1 cellular context compared by ENCODE assay signal in the genomic region with DNA sequence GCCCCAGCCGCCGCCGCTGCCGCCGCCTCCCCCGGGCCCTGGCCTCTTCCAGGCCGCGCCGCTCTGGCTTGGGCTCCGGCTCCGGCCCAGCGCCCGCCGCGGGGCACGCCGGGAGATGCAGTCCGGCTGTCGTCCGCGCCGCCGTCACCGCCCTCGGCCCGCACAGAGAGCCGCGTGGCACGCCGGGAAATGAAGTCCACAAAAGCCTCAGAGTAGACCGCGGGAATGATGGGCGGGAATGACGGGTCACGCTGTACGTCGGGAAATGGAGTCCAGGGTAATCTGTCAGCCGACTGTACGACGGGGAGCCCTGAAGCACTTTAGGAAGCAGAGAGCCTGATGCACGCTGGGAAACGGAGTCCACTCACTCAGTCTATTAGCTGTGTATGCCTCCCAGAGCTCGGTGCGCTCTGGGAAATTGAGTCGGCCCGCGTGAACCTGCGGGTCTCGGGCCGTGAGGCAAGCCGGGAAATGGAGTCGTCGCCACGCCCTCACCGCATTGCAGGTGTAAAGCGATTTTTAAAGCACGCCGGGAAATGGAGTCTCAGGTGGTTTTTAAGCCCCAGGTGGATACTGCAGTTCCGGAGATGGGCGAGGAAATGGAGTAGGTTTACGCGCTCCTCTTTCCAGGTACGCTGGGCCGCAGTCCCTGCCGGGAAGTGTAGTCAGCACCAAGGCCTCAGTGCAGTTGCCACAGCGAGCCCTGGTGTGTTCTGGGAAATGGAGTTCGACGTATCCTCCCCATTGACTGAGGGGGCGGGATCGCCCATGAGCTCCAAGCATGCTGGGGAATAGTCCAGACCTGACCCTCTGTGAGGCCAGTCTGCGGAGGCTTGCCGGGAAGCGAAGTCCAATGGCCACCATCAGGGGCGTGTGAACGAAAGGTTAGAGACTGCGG.
TF ChIP-seq lines count a peak whose summit lies in the region.

TSS of gene GSK3A (minus strand) at position 91 of the 898 bp plus-strand sequence. CDS start 137 bp downstream, outside the sequence.

TF ChIP-seq in K562, 482 proteins besides CTCF, POLR2A, EP300 and RAD21 (continued from another document and continues in another):
- TF ChIP-seq JUND (IDR thresholded peaks at IDR 0.05; ENCODE audit: borderline replicate concordance, low read depth, low read length) (peak; percentile 72), JUND (tag; IDR thresholded peaks at IDR 0.05; ENCODE audit: borderline replicate concordance, low read depth, low read length) (peak; percentile 11; the same call in 2 of the 3 replicates), ZNF384 (IDR thresholded peaks at IDR 0.05; ENCODE audit: low read depth, low read length) (0 out of 2 replicates have a peak, but pooled peaks have one; percentile 15), ZNF324 (CRISPR knock-in tag; IDR thresholded peaks at IDR 0.05) (0 out of 2 replicates have a peak, but pooled peaks have one; percentile 43), ESRRA (IDR thresholded peaks at IDR 0.05; ENCODE audit: borderline replicate concordance, low read depth) (peak; percentile 58; the same call in 1 of the 2 replicates), POLR2H (tag; IDR thresholded peaks at IDR 0.05; ENCODE audit: low read depth) (peak; percentile 95), ZNF668 (CRISPR knock-in tag; IDR thresholded peaks at IDR 0.05) (no peak), KLF13 (tag; IDR thresholded peaks at IDR 0.05; ENCODE audit: borderline replicate concordance, low read depth) (peak; percentile 91), ZFP36 (IDR thresholded peaks at IDR 0.05; ENCODE audit: low read depth, low read length, partially characterized antibody) (peak; percentile 15), SREBF1 (IDR thresholded peaks at IDR 0.05; ENCODE audit: borderline replicate concordance, low read depth, low read length) (peak; percentile 66; the same call in 1 of the 2 replicates), IRF1 (CRISPR knock-in tag; IDR thresholded peaks at IDR 0.05; ENCODE audit: borderline replicate concordance) (no peak), NFYB (IDR thresholded peaks at IDR 0.05; ENCODE audit: extremely low read depth, insufficient read length) (peak; percentile 6), TFAM (CRISPR knock-in tag; conservative IDR thresholded peaks at IDR 0.05) (no peak), MXI1 (IDR thresholded peaks at IDR 0.05; ENCODE audit: low read depth, low read length) (peak; percentile 88), CCNT2 (IDR thresholded peaks at IDR 0.05; ENCODE audit: borderline replicate concordance, extremely low read depth, insufficient read length, low read depth, low read length) (peak; percentile 21), POLR2B (IDR thresholded peaks at IDR 0.05; ENCODE audit: low read depth, partially characterized antibody) (peak; percentile 90), MAFF (IDR thresholded peaks at IDR 0.05; ENCODE audit: low read length) (no peak), STAT5A (IDR thresholded peaks at IDR 0.05; ENCODE audit: borderline replicate concordance, low read length) (peak; percentile 18; the same call in 1 of the 2 replicates), ARID4B (CRISPR knock-in tag; IDR thresholded peaks at IDR 0.05) (peak; percentile 12; the same call in 1 of the 2 replicates), SETDB1 (IDR thresholded peaks at IDR 0.05; ENCODE audit: low read length) (no peak), ATF1 (CRISPR knock-in tag; IDR thresholded peaks at IDR 0.05) (no peak), ATF1 (tag; IDR thresholded peaks at IDR 0.05) (peak; percentile 97), NR2C1 (IDR thresholded peaks at IDR 0.05) (peak; percentile 93), NR2C1 (tag; IDR thresholded peaks at IDR 0.05) (peak; percentile 94), ZFP1 (CRISPR knock-in tag; IDR thresholded peaks at IDR 0.05) (0 out of 2 replicates have a peak, but pooled peaks have one; percentile 28), ZNF766 (CRISPR knock-in tag; conservative IDR thresholded peaks at IDR 0.05) (peak; percentile 95), MCM2 (IDR thresholded peaks at IDR 0.05; ENCODE audit: low read depth) (no peak), ZNF121 (CRISPR knock-in tag; conservative IDR thresholded peaks at IDR 0.05) (no peak), NFATC3 (IDR thresholded peaks at IDR 0.05) (no peak), KLF6 (CRISPR knock-in tag; IDR thresholded peaks at IDR 0.05; ENCODE audit: borderline replicate concordance) (0 out of 2 replicates have a peak, but pooled peaks have one; percentile 16), SRSF7 (optimal IDR thresholded peaks at IDR 0.05; ENCODE audit: low read depth, low read length) (no peak), ZNF41 (CRISPR knock-in tag; conservative IDR thresholded peaks at IDR 0.05) (0 out of 2 replicates have a peak, but pooled peaks have one; percentile 40), SRF (CRISPR knock-in tag; IDR thresholded peaks at IDR 0.05) (peak in 1 of 2 experiments; percentile 11; a peak in 1 of 4 replicates), POLR2G (IDR thresholded peaks at IDR 0.05; ENCODE audit: low read depth, low read length) (peak; percentile 88), RFX1 (IDR thresholded peaks at IDR 0.05) (peak; percentile 75), CBX2 (IDR thresholded peaks at IDR 0.05; ENCODE audit: insufficient read depth, low read length, poor library complexity, severe bottlenecking) (no peak), TAF15 (IDR thresholded peaks at IDR 0.05; ENCODE audit: low read depth, low read length) (no peak), CXXC5 (CRISPR knock-in tag; IDR thresholded peaks at IDR 0.05) (peak; percentile 88), HOXB6 (CRISPR knock-in tag; IDR thresholded peaks at IDR 0.05; ENCODE audit: borderline replicate concordance) (no peak), ZSCAN32 (CRISPR knock-in tag; IDR thresholded peaks at IDR 0.05) (no peak), STAT5B (CRISPR knock-in tag; IDR thresholded peaks at IDR 0.05) (no peak), GTF2F1 (IDR thresholded peaks at IDR 0.05; ENCODE audit: low read depth, low read length) (peak; percentile 89), ZNF282 (CRISPR knock-in tag; IDR thresholded peaks at IDR 0.05) (no peak), FOXK2 (conservative IDR thresholded peaks at IDR 0.05 in 1 of 2, IDR thresholded peaks at IDR 0.05 in 1 of 2; ENCODE audit: low read depth in 2 of 2) (peak; percentile 45 to 57; a peak in 1 of 4 replicates), RBBP5 (IDR thresholded peaks at IDR 0.05; ENCODE audit: borderline replicate concordance, insufficient read depth, low read length, poor library complexity, severe bottlenecking) (peak; percentile 34), USF2 (CRISPR knock-in tag; IDR thresholded peaks at IDR 0.05) (peak; percentile 42), HDAC6 (IDR thresholded peaks at IDR 0.05; ENCODE audit: low read depth, low read length) (no peak), ZNF75A (CRISPR knock-in tag; IDR thresholded peaks at IDR 0.05) (no peak), NR2F6 (CRISPR knock-in tag; IDR thresholded peaks at IDR 0.05) (no peak), HMGN3 (IDR thresholded peaks at IDR 0.05; ENCODE audit: borderline replicate concordance, extremely low read depth, insufficient read length, low read depth, low read length) (peak; percentile 76)
- TF ChIP-seq, protein P1, sequence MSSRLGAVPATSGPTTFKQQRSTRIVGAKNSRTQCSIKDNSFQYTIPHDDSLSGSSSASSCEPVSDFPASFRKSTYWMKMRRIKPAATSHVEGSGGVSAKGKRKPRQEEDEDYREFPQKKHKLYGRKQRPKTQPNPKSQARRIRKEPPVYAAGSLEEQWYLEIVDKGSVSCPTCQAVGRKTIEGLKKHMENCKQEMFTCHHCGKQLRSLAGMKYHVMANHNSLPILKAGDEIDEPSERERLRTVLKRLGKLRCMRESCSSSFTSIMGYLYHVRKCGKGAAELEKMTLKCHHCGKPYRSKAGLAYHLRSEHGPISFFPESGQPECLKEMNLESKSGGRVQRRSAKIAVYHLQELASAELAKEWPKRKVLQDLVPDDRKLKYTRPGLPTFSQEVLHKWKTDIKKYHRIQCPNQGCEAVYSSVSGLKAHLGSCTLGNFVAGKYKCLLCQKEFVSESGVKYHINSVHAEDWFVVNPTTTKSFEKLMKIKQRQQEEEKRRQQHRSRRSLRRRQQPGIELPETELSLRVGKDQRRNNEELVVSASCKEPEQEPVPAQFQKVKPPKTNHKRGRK (tag; IDR thresholded peaks at IDR 0.05), result no peak
- TF ChIP-seq, protein P2, sequence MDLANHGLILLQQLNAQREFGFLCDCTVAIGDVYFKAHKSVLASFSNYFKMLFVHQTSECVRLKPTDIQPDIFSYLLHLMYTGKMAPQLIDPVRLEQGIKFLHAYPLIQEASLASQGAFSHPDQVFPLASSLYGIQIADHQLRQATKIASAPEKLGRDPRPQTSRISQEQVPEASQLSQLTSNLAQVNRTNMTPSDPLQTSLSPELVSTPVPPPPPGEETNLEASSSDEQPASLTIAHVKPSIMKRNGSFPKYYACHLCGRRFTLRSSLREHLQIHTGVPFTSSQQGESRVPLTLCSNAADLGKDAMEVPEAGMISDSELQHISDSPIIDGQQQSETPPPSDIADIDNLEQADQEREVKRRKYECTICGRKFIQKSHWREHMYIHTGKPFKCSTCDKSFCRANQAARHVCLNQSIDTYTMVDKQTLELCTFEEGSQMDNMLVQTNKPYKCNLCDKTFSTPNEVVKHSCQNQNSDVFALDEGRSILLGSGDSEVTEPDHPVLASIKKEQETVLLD (IDR thresholded peaks at IDR 0.05), result 0 out of 2 replicates have a peak, but pooled peaks have one; percentile 49
- TF ChIP-seq, protein P3, sequence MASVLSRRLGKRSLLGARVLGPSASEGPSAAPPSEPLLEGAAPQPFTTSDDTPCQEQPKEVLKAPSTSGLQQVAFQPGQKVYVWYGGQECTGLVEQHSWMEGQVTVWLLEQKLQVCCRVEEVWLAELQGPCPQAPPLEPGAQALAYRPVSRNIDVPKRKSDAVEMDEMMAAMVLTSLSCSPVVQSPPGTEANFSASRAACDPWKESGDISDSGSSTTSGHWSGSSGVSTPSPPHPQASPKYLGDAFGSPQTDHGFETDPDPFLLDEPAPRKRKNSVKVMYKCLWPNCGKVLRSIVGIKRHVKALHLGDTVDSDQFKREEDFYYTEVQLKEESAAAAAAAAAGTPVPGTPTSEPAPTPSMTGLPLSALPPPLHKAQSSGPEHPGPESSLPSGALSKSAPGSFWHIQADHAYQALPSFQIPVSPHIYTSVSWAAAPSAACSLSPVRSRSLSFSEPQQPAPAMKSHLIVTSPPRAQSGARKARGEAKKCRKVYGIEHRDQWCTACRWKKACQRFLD (CRISPR knock-in tag; IDR thresholded peaks at IDR 0.05), result peak; percentile 93
- TF ChIP-seq, protein P4, sequence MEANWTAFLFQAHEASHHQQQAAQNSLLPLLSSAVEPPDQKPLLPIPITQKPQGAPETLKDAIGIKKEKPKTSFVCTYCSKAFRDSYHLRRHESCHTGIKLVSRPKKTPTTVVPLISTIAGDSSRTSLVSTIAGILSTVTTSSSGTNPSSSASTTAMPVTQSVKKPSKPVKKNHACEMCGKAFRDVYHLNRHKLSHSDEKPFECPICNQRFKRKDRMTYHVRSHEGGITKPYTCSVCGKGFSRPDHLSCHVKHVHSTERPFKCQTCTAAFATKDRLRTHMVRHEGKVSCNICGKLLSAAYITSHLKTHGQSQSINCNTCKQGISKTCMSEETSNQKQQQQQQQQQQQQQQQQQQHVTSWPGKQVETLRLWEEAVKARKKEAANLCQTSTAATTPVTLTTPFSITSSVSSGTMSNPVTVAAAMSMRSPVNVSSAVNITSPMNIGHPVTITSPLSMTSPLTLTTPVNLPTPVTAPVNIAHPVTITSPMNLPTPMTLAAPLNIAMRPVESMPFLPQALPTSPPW (CRISPR knock-in tag; IDR thresholded peaks at IDR 0.05), result peak; percentile 71
